Comparison of ENCODE assay signal across 28 cellular contexts in genomic region chr7:73885433-73885974, GRCh38. TPM values are rescaled to one million over a fixed set of nuclear protein-coding genes. Genes with fewer than 3 reads are reported as not detected.
"Had no signal": no experiment of that assay in that cellular context is flagged by ENCODE, and none has a peak within 500 bp of the region (broad histone marks: within the 10 kb centered on the region; RNA-seq: fewer than 3 reads in every experiment).

No MANE protein-coding gene starts in this region.

- ATAC-seq: activated CD8-positive, alpha-beta memory T cell treated with anti-CD3 and anti-CD28 coated beads, Interleukin-2, amount 10 ng/mL, durations not matched to agents 7 days and 5 days; activated CD8-positive, alpha-beta T cell treated with anti-CD3 and anti-CD28 coated beads for 36 hours; activated naive CD8-positive, alpha-beta T cell treated with anti-CD3 and anti-CD28 coated beads, Interleukin-2, amount 50 U/mL, for 24 hours; effector memory CD8-positive, alpha-beta T cell; left colon; T-cell had no signal

- H3K4me3 ChIP-seq: colonic mucosa, heart right ventricle, lung, spleen, tibial nerve had no signal

- H3K4me3 Mint-ChIP-seq: activated CD4-positive, alpha-beta T cell treated with anti-CD3 and anti-CD28 coated beads, Interleukin-2, amount 10 ng/mL, durations not matched to agents 7 days and 5 days; activated CD8-positive, alpha-beta memory T cell treated with anti-CD3 and anti-CD28 coated beads, Interleukin-2, amount 10 ng/mL, durations not matched to agents 7 days and 5 days; activated CD8-positive, alpha-beta T cell treated with anti-CD3 and anti-CD28 coated beads for 36 hours; activated naive CD8-positive, alpha-beta T cell treated with anti-CD3 and anti-CD28 coated beads, Interleukin-2, amount 50 U/mL, for 24 hours; activated T-helper 1 cell treated with anti-CD3 and anti-CD28 coated beads, Interleukin-12 subunit alpha, Interleukin-12 subunit beta, Interleukin-2, Interleukin-4 antibody, amounts not matched to agents 30 ng/mL and 10 ng/mL and 1 ng/mL, durations not matched to agents 14 hours and 24 hours and 36 hours; brain; effector memory CD8-positive, alpha-beta T cell; naive thymus-derived CD4-positive, alpha-beta T cell; T-cell; T-helper 2 cell treated with Interferon-gamma antibody and Interleukin-4, amounts not matched to agents 5 μg/mL and 100 μg/mL, for 36 hours had no signal

- H3K9me3 Mint-ChIP-seq: activated CD4-positive, alpha-beta T cell treated with anti-CD3 and anti-CD28 coated beads, Interleukin-2, amount 10 ng/mL, durations not matched to agents 7 days and 5 days; activated CD8-positive, alpha-beta T cell treated with anti-CD3 and anti-CD28 coated beads for 36 hours; activated naive CD8-positive, alpha-beta T cell treated with anti-CD3 and anti-CD28 coated beads, Interleukin-2, amount 50 U/mL, for 24 hours; activated T-helper 1 cell treated with anti-CD3 and anti-CD28 coated beads, Interleukin-12 subunit alpha, Interleukin-12 subunit beta, Interleukin-2, Interleukin-4 antibody, amounts not matched to agents 30 ng/mL and 10 ng/mL and 1 ng/mL, durations not matched to agents 14 hours and 24 hours and 36 hours; effector memory CD8-positive, alpha-beta T cell; naive thymus-derived CD4-positive, alpha-beta T cell; T-cell; T-helper 2 cell treated with Interferon-gamma antibody and Interleukin-4, amounts not matched to agents 5 μg/mL and 100 μg/mL, for 36 hours had no signal

- DNase-seq: activated CD4-positive, alpha-beta T cell treated with anti-CD3 and anti-CD28 coated beads, Interleukin-2, amount 10 ng/mL, durations not matched to agents 7 days and 5 days; activated CD4-positive, CD25-positive, alpha-beta regulatory T cell treated with anti-CD3 and anti-CD28 coated beads, Interleukin-2, amount 50 U/mL, for 72 hours; activated CD8-positive, alpha-beta memory T cell treated with anti-CD3 and anti-CD28 coated beads, Interleukin-2, amount 10 ng/mL, durations not matched to agents 7 days and 5 days; activated CD8-positive, alpha-beta T cell treated with anti-CD3 and anti-CD28 coated beads for 36 hours; activated gamma-delta T cell; activated naive CD4-positive, alpha-beta T cell treated with anti-CD3 and anti-CD28 coated beads, Interleukin-2, amount 50 U/mL, for 16 hours; activated naive CD8-positive, alpha-beta T cell treated with anti-CD3 and anti-CD28 coated beads, Interleukin-2, amount 50 U/mL, for 24 hours; colonic mucosa; dorsolateral prefrontal cortex; effector memory CD8-positive, alpha-beta T cell; esophagus squamous epithelium; heart right ventricle; left colon; naive thymus-derived CD4-positive, alpha-beta T cell; spleen; stimulated activated CD4-positive, alpha-beta T cell treated with anti-CD3 and anti-CD28 coated beads, Interleukin-4, amount 100 ng/mL, for 1 hour; stimulated activated naive CD4-positive, alpha-beta T cell treated with Interleukin-2 at 50 U/mL for 16 hours; T-cell had no signal

- H3K27ac ChIP-seq: colonic mucosa, VCaP had no signal

- H3K27ac Mint-ChIP-seq: activated CD4-positive, alpha-beta T cell treated with anti-CD3 and anti-CD28 coated beads, Interleukin-2, amount 10 ng/mL, durations not matched to agents 7 days and 5 days; activated CD8-positive, alpha-beta memory T cell treated with anti-CD3 and anti-CD28 coated beads, Interleukin-2, amount 10 ng/mL, durations not matched to agents 7 days and 5 days; activated CD8-positive, alpha-beta T cell treated with anti-CD3 and anti-CD28 coated beads for 36 hours; activated naive CD8-positive, alpha-beta T cell treated with anti-CD3 and anti-CD28 coated beads, Interleukin-2, amount 50 U/mL, for 24 hours; activated T-helper 1 cell treated with anti-CD3 and anti-CD28 coated beads, Interleukin-12 subunit alpha, Interleukin-12 subunit beta, Interleukin-2, Interleukin-4 antibody, amounts not matched to agents 30 ng/mL and 10 ng/mL and 1 ng/mL, durations not matched to agents 14 hours and 24 hours and 36 hours; effector memory CD8-positive, alpha-beta T cell; naive thymus-derived CD4-positive, alpha-beta T cell; T-cell; T-helper 2 cell treated with Interferon-gamma antibody and Interleukin-4, amounts not matched to agents 5 μg/mL and 100 μg/mL, for 36 hours had no signal

- H3K9me3 ChIP-seq: colonic mucosa, esophagus squamous epithelium, heart right ventricle, spleen, tibial nerve had no signal

- H3K36me3 Mint-ChIP-seq: activated CD8-positive, alpha-beta memory T cell treated with anti-CD3 and anti-CD28 coated beads, Interleukin-2, amount 10 ng/mL, durations not matched to agents 7 days and 5 days; brain; naive thymus-derived CD4-positive, alpha-beta T cell; T-cell had no signal

- H3K27me3 ChIP-seq: colonic mucosa had no signal

- H3K36me3 ChIP-seq: colonic mucosa, esophagus squamous epithelium, heart right ventricle, spleen, tibial nerve had no signal

- H3K4me1 ChIP-seq: colonic mucosa had no signal

RNA-seq across cellular contexts. Expression of gene TMEM270, which starts 24.5 kb away (rescaled TPM):
- total RNA-seq: activated CD4-positive, alpha-beta T cell treated with anti-CD3 and anti-CD28 coated beads, Interleukin-2, amount 10 ng/mL, durations not matched to agents 7 days and 5 days; activated CD8-positive, alpha-beta memory T cell treated with anti-CD3 and anti-CD28 coated beads, Interleukin-2, amount 10 ng/mL, durations not matched to agents 7 days and 5 days; activated CD8-positive, alpha-beta T cell treated with anti-CD3 and anti-CD28 coated beads for 36 hours; activated T-helper 1 cell treated with anti-CD3 and anti-CD28 coated beads, Interleukin-12 subunit alpha, Interleukin-12 subunit beta, Interleukin-2, Interleukin-4 antibody, amounts not matched to agents 30 ng/mL and 10 ng/mL and 1 ng/mL, durations not matched to agents 14 hours and 24 hours and 36 hours; colonic mucosa; esophagus squamous epithelium; heart right ventricle; left colon; naive thymus-derived CD4-positive, alpha-beta T cell; osteoblast; posterior vena cava; renal cortical epithelial cell; spleen; subcutaneous adipose tissue; T-cell; tibial nerve had no signal
- polyA plus RNA-seq: heart right ventricle; naive thymus-derived CD4-positive, alpha-beta T cell; spleen had no signal

RNA-seq across cellular contexts. Expression of gene METTL27, which starts 43.2 kb away (rescaled TPM):
- total RNA-seq: activated CD8-positive, alpha-beta T cell treated with anti-CD3 and anti-CD28 coated beads for 36 hours had no signal

RNA-seq across cellular contexts. Expression of gene CLDN4, which starts 54.7 kb away (rescaled TPM):
- total RNA-seq: activated T-helper 1 cell treated with anti-CD3 and anti-CD28 coated beads, Interleukin-12 subunit alpha, Interleukin-12 subunit beta, Interleukin-2, Interleukin-4 antibody, amounts not matched to agents 30 ng/mL and 10 ng/mL and 1 ng/mL, durations not matched to agents 14 hours and 24 hours and 36 hours had no signal
